ENCODE assay signal across 25 cellular contexts in genomic region chr1:112549590-112549989, GRCh38.
"Had no signal": no experiment of that assay in that cellular context is flagged by ENCODE, and none has a peak within 500 bp of the region (broad histone marks: within the 10 kb centered on the region; RNA-seq: fewer than 3 reads in every experiment).

No MANE protein-coding gene starts in this region.

- DNase-seq: activated CD4-positive, alpha-beta memory T cell treated with anti-CD3 and anti-CD28 coated beads for 36 hours; activated CD4-positive, alpha-beta T cell treated with anti-CD3 and anti-CD28 coated beads for 4 hours; activated CD4-positive, CD25-positive, alpha-beta regulatory T cell; activated effector memory CD4-positive, alpha-beta T cell treated with Interleukin-2 at 50 U/mL for 16 hours; activated naive CD4-positive, alpha-beta T cell treated with anti-CD3 and anti-CD28 coated beads for 36 hours; activated naive CD8-positive, alpha-beta T cell treated with anti-CD3 and anti-CD28 coated beads, Interleukin-2, amount 10 ng/mL, durations not matched to agents 7 days and 5 days; activated T-cell treated with anti-CD3 and anti-CD28 coated beads, Interleukin-2, amount 50 U/mL, for 48 hours; amniotic stem cell; cerebellar nuclear complex; effector CD4-positive, alpha-beta T cell; foreskin keratinocyte; immature natural killer cell; kidney glomerular epithelial cell; pancreas; psoas muscle; stimulated activated CD4-positive, alpha-beta T cell treated with anti-CD3 and anti-CD28 coated beads, Interleukin-4, amount 100 ng/mL, for 24 hours; stimulated activated naive CD4-positive, alpha-beta T cell treated with Interleukin-2 at 50 U/mL for 16 hours; T-helper 17 cell; upper lobe of right lung had no signal

- H3K4me1 Mint-ChIP-seq: activated naive CD8-positive, alpha-beta T cell treated with anti-CD3 and anti-CD28 coated beads, Interleukin-2, amount 10 ng/mL, durations not matched to agents 7 days and 5 days; immature natural killer cell; T-helper 17 cell had no signal

- H3K27me3 Mint-ChIP-seq: activated CD4-positive, alpha-beta memory T cell treated with anti-CD3 and anti-CD28 coated beads for 36 hours; activated naive CD8-positive, alpha-beta T cell treated with anti-CD3 and anti-CD28 coated beads, Interleukin-2, amount 10 ng/mL, durations not matched to agents 7 days and 5 days; dendritic cell treated with granulocyte-macrophage colony-stimulating factor and Interleukin-4, amounts not matched to agents 40 ng/mL and 50 ng/mL, for 4 days; T-helper 17 cell had no signal

- H3K4me3 Mint-ChIP-seq: activated CD4-positive, alpha-beta memory T cell treated with anti-CD3 and anti-CD28 coated beads for 36 hours; activated naive CD4-positive, alpha-beta T cell treated with anti-CD3 and anti-CD28 coated beads for 36 hours; activated naive CD8-positive, alpha-beta T cell treated with anti-CD3 and anti-CD28 coated beads, Interleukin-2, amount 10 ng/mL, durations not matched to agents 7 days and 5 days; dendritic cell treated with granulocyte-macrophage colony-stimulating factor and Interleukin-4, amounts not matched to agents 40 ng/mL and 50 ng/mL, for 4 days; immature natural killer cell; nephron; T-helper 17 cell had no signal

- H3K4me1 ChIP-seq: pancreas, right atrium auricular region, upper lobe of right lung had no signal

- H3K4me3 ChIP-seq: pancreas, psoas muscle, right atrium auricular region, thoracic aorta, upper lobe of right lung had no signal

- H3K36me3 ChIP-seq: neutrophil had no signal

- H3K27ac Mint-ChIP-seq: activated CD4-positive, alpha-beta memory T cell treated with anti-CD3 and anti-CD28 coated beads for 36 hours; activated naive CD4-positive, alpha-beta T cell treated with anti-CD3 and anti-CD28 coated beads for 36 hours; activated naive CD8-positive, alpha-beta T cell treated with anti-CD3 and anti-CD28 coated beads, Interleukin-2, amount 10 ng/mL, durations not matched to agents 7 days and 5 days; dendritic cell treated with granulocyte-macrophage colony-stimulating factor and Interleukin-4, amounts not matched to agents 40 ng/mL and 50 ng/mL, for 4 days; immature natural killer cell; nephron; T-helper 17 cell had no signal

- FAIRE-seq: bronchial epithelial cell had no signal

- H3K36me3 Mint-ChIP-seq: activated naive CD8-positive, alpha-beta T cell treated with anti-CD3 and anti-CD28 coated beads, Interleukin-2, amount 10 ng/mL, durations not matched to agents 7 days and 5 days had no signal

- ATAC-seq: foreskin keratinocyte, psoas muscle, T-helper 17 cell, upper lobe of right lung had no signal

- H3K9me3 ChIP-seq: neutrophil, pancreas, psoas muscle, right atrium auricular region, thoracic aorta, upper lobe of right lung had no signal

- H3K9me3 Mint-ChIP-seq: activated CD4-positive, alpha-beta memory T cell treated with anti-CD3 and anti-CD28 coated beads for 36 hours; activated naive CD4-positive, alpha-beta T cell treated with anti-CD3 and anti-CD28 coated beads for 36 hours; activated naive CD8-positive, alpha-beta T cell treated with anti-CD3 and anti-CD28 coated beads, Interleukin-2, amount 10 ng/mL, durations not matched to agents 7 days and 5 days; dendritic cell treated with granulocyte-macrophage colony-stimulating factor and Interleukin-4, amounts not matched to agents 40 ng/mL and 50 ng/mL, for 4 days; immature natural killer cell; nephron had no signal
